ENCODE assay signal across 8 cellular contexts in the genomic region with DNA sequence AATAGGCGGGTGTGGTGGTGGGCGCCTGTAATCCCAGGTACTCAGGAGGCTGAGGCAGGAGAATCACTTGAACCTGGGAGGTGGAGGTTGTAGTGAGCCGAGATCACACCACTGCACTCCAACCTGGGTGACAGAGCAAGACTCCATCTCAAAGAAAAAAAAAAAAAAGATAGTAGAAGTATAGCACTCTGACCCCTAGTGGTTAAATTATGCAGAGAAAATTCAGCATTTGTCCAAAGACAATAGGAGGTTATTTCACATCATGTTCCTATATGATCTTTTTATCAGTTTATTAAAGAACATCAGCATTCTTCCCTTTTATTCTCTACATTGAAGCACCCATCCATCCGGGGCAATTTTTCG. TPM values are rescaled to one million over a fixed set of nuclear protein-coding genes. Genes with fewer than 3 reads are reported as not detected.
DNase-seq lines count a peak whose midpoint lies in the region; ATAC-seq and TF ChIP-seq lines count a peak whose summit lies in the region.
"Not testable (repeated sequence)": the region's sequence is repeated elsewhere in the genome, so short reads cannot be mapped to it uniquely, and the experiment has no call there.

No MANE protein-coding gene starts in this region.

- not testable (repeated sequence) for H2BK15ac ChIP-seq in mesendoderm (replicated peaks; ENCODE audit: low read depth)

- peaks cover 16% of the 10 kb centered on the region for H3K4me1 Mint-ChIP-seq in activated T-cell treated with anti-CD3 and anti-CD28 coated beads, Interleukin-2, amount 50 U/mL, for 72 hours (ENCODE audit: low read depth)

- peak; percentile 57 for TF ChIP-seq CTCF in Loucy (conservative IDR thresholded peaks at IDR 0.05; ENCODE audit: low read length)
- TF ChIP-seq CTCF in thyroid gland (IDR thresholded peaks at IDR 0.05): peak in 5 of 6 experiments; percentile 33 to 67 (median 59)

- not testable (repeated sequence) for H3K4me3 ChIP-seq in Loucy (ENCODE audit: low read length, poor library complexity, severe bottlenecking); NT2/D1 (ENCODE audit: insufficient read length, low read depth); mesendoderm (ENCODE audit: low read length); thyroid gland (replicated peaks in 1 of 3)

- not testable (repeated sequence) for H2AFZ ChIP-seq in Loucy (ENCODE audit: low read length)

- ATAC-seq in GM21515 (IDR thresholded peaks at IDR 0.05; ENCODE audit: unreplicated experiment): peak; percentile 53
- ATAC-seq in activated T-cell treated with anti-CD3 and anti-CD28 coated beads, Interleukin-2, amount 50 U/mL, for 72 hours (replicated peaks in 1 of 2): peak; percentile 59 to 68

- not testable (repeated sequence) for H3K4me2 ChIP-seq in Loucy (ENCODE audit: low read depth, low read length, poor library complexity, severe bottlenecking); mesendoderm (ENCODE audit: low read length)

- H3K23ac ChIP-seq in mesendoderm (ENCODE audit: low read length): not testable (repeated sequence)

- not testable (repeated sequence) for H2BK120ac ChIP-seq in mesendoderm (ENCODE audit: low read depth, low read length)

- not testable (repeated sequence) for H3K79me2 ChIP-seq in Loucy (ENCODE audit: insufficient read depth, low read length); mesendoderm (ENCODE audit: control insufficient read depth, insufficient read depth, low read length)

- H3K27ac ChIP-seq in mesendoderm (ENCODE audit: low read depth, low read length); thyroid gland: not testable (repeated sequence)

- DNase-seq in DMS153 (lab: John Stamatoyannopoulos, UW) (peak; percentile 15), NT2/D1 (ENCODE audit: low read depth, low spot score) (peak; percentile 6), fibroblast of gingiva (ENCODE audit: low read depth) (peak; percentile 39), mesendoderm (peak; percentile 51)
- DNase-seq in activated T-cell treated with anti-CD3 and anti-CD28 coated beads, Interleukin-2, amount 50 U/mL, for 72 hours: peak in 1 of 2 donors; percentile 6
- DNase-seq in thyroid gland: not testable (repeated sequence)

- peaks cover 13% of the 10 kb centered on the region for H3K4me1 ChIP-seq in Loucy (ENCODE audit: insufficient read depth, low read length, poor library complexity, severe bottlenecking)
- not testable (repeated sequence) for H3K4me1 ChIP-seq in NT2/D1 (ENCODE audit: insufficient read depth, insufficient read length); mesendoderm (ENCODE audit: control insufficient read depth, low read depth, low read length); thyroid gland

- H3K9ac ChIP-seq in Loucy (ENCODE audit: low read depth, low read length, poor library complexity, severe bottlenecking): peak overlapping the region; percentile 58
- H3K9ac ChIP-seq in NT2/D1 (ENCODE audit: insufficient read length, low read depth); mesendoderm (ENCODE audit: low read length): not testable (repeated sequence)

- not testable (repeated sequence) for H2BK5ac ChIP-seq in mesendoderm (ENCODE audit: low read length)

- H4K5ac ChIP-seq in mesendoderm (ENCODE audit: low read length): not testable (repeated sequence)

- not testable (repeated sequence) for H3K4ac ChIP-seq in mesendoderm (ENCODE audit: low read depth, low read length)

- not testable (repeated sequence) for H3K36me3 Mint-ChIP-seq in activated T-cell treated with anti-CD3 and anti-CD28 coated beads, Interleukin-2, amount 50 U/mL, for 72 hours (ENCODE audit: insufficient read depth in 2 of 2)

- H3K9me3 Mint-ChIP-seq in activated T-cell treated with anti-CD3 and anti-CD28 coated beads, Interleukin-2, amount 50 U/mL, for 72 hours: not testable (repeated sequence)

- H3K56ac ChIP-seq in mesendoderm (ENCODE audit: low read length): not testable (repeated sequence)

- H3K36me3 ChIP-seq in Loucy (ENCODE audit: insufficient read depth, low read length); NT2/D1 (ENCODE audit: insufficient read depth, insufficient read length, low read length); mesendoderm (ENCODE audit: control insufficient read depth, insufficient read depth, low read length); thyroid gland: not testable (repeated sequence)

- not testable (repeated sequence) for H4K8ac ChIP-seq in mesendoderm (ENCODE audit: low read depth, low read length)

- intact Hi-C loops in thyroid gland (cut with DNase I): loop anchor here (5.0 kb wide), 1 partner anchor 237 kb away; no protein-coding TSS in a partner anchor

- not testable (repeated sequence) for H3K27ac Mint-ChIP-seq in activated T-cell treated with anti-CD3 and anti-CD28 coated beads, Interleukin-2, amount 50 U/mL, for 72 hours

- not testable (repeated sequence) for H3F3A ChIP-seq in Loucy (ENCODE audit: low read depth)

- not testable (repeated sequence) for H3K9me2 ChIP-seq in Loucy (replicated peaks; ENCODE audit: low read depth, low read length)

- H2AK5ac ChIP-seq in mesendoderm (ENCODE audit: low read length): not testable (repeated sequence)

- not testable (repeated sequence) for H3K9me3 ChIP-seq in Loucy (ENCODE audit: insufficient read depth, low read depth, low read length); NT2/D1 (ENCODE audit: insufficient read depth, low read length); thyroid gland

- H3K27me3 ChIP-seq in Loucy (ENCODE audit: insufficient read depth, low read length, poor library complexity, severe bottlenecking); NT2/D1 (ENCODE audit: insufficient read depth, insufficient read length); mesendoderm (ENCODE audit: insufficient read depth, low read length, poor library complexity); thyroid gland: not testable (repeated sequence)

- H3K27me3 Mint-ChIP-seq in activated T-cell treated with anti-CD3 and anti-CD28 coated beads, Interleukin-2, amount 50 U/mL, for 72 hours (ENCODE audit: low read depth): not testable (repeated sequence)

- H3K18ac ChIP-seq in mesendoderm (ENCODE audit: low read length): not testable (repeated sequence)

- no CpG with 5 or more reads among the region's 5 CpGs for WGBS in mesendoderm (ENCODE audit: extremely low coverage, insufficient coverage, low lambda C conversion rate)
- WGBS in thyroid gland, 2 donors: 25 to 28% methylated on average over 5 of the region's 5 CpGs

- H4K20me1 ChIP-seq in Loucy (ENCODE audit: insufficient read depth, low read length, poor library complexity, severe bottlenecking): not testable (repeated sequence)

- not testable (repeated sequence) for H3K4me3 Mint-ChIP-seq in activated T-cell treated with anti-CD3 and anti-CD28 coated beads, Interleukin-2, amount 50 U/mL, for 72 hours

- not testable (repeated sequence) for H3K79me1 ChIP-seq in mesendoderm (ENCODE audit: low read length)

- TF ChIP-seq POLR2A in thyroid gland (IDR thresholded peaks at IDR 0.05): not testable (repeated sequence)

RNA-seq across cellular contexts. Expression of gene CDKAL1, which starts 5.2 kb away (rescaled TPM):
- 10 to 100 TPM; 25.9 to 29.8 TPM for total RNA-seq in activated T-cell treated with anti-CD3 and anti-CD28 coated beads, Interleukin-2, amount 50 U/mL, for 72 hours
- 12.2 TPM for polyA plus RNA-seq in mesendoderm (2013, experiment 1 of 2)
- polyA plus RNA-seq in mesendoderm (2013, experiment 2 of 2): 12.3 TPM
- 10 to 100 TPM; 24.7 to 32.8 (median 29.8) TPM for total RNA-seq in thyroid gland
